Comparison of ENCODE assay signal across 22 cellular contexts in genomic region chr7:2211259-2211575, GRCh38.
"Had no signal": no experiment of that assay in that cellular context is flagged by ENCODE, and none has a peak within 500 bp of the region (broad histone marks: within the 10 kb centered on the region; RNA-seq: fewer than 3 reads in every experiment).

No MANE protein-coding gene starts in this region.

- H3K27me3 Mint-ChIP-seq: activated CD4-positive, alpha-beta T cell treated with anti-CD3 and anti-CD28 coated beads, Interleukin-2, amount 10 ng/mL, durations not matched to agents 7 days and 5 days; activated naive CD4-positive, alpha-beta T cell treated with anti-CD3 and anti-CD28 coated beads, Interleukin-2, amount 50 U/mL, for 24 hours had no signal

- H3K4me1 Mint-ChIP-seq: activated naive CD4-positive, alpha-beta T cell treated with anti-CD3 and anti-CD28 coated beads, Interleukin-2, amount 50 U/mL, for 24 hours; mesothelial cell of epicardium had no signal

- H3K4me1 ChIP-seq: adrenal gland, ascending aorta had no signal

- DNase-seq: activated CD4-positive, alpha-beta T cell treated with anti-CD3 and anti-CD28 coated beads, Interleukin-2, amount 10 ng/mL, durations not matched to agents 7 days and 5 days; activated CD4-positive, CD25-positive, alpha-beta regulatory T cell treated with anti-CD3 and anti-CD28 coated beads, Interleukin-2, amount 50 U/mL, for 72 hours; activated CD8-positive, alpha-beta T cell treated with anti-CD3 and anti-CD28 coated beads, Interleukin-2, amount 10 ng/mL, durations not matched to agents 7 days and 5 days; activated gamma-delta T cell; adrenal gland; brain microvascular endothelial cell; nephron progenitor cell; nucleus accumbens; small intestine; stimulated activated CD4-positive, alpha-beta T cell treated with anti-CD3 and anti-CD28 coated beads, Interleukin-15, amount 100 ng/mL, for 24 hours; stimulated activated CD4-positive, alpha-beta T cell treated with anti-CD3 and anti-CD28 coated beads, Interleukin-2, amount 100 ng/mL, for 48 hours; stimulated activated naive CD8-positive, alpha-beta T cell treated with anti-CD3 and anti-CD28 coated beads, Interleukin-15, Interleukin-2, amounts not matched to agents 100 U/mL and 50 U/mL, for 24 hours; T-helper 1 cell; WERI-Rb-1 had no signal

- H3K4me3 ChIP-seq: adrenal gland, ascending aorta, coronary artery, upper lobe of left lung had no signal

- H3K27ac Mint-ChIP-seq: activated CD4-positive, alpha-beta T cell treated with anti-CD3 and anti-CD28 coated beads, Interleukin-2, amount 10 ng/mL, durations not matched to agents 7 days and 5 days; activated CD8-positive, alpha-beta T cell treated with anti-CD3 and anti-CD28 coated beads, Interleukin-2, amount 10 ng/mL, durations not matched to agents 7 days and 5 days; activated T-helper 1 cell treated with anti-CD3 and anti-CD28 coated beads, Interleukin-12 subunit alpha, Interleukin-12 subunit beta, Interleukin-2, Interleukin-4 antibody, amounts not matched to agents 30 ng/mL and 10 ng/mL and 1 ng/mL, durations not matched to agents 14 hours and 24 hours and 36 hours; mesothelial cell of epicardium had no signal

- ATAC-seq: activated CD8-positive, alpha-beta T cell treated with anti-CD3 and anti-CD28 coated beads, Interleukin-2, amount 10 ng/mL, durations not matched to agents 7 days and 5 days; left lobe of liver; sciatic nerve; stimulated activated naive CD8-positive, alpha-beta T cell treated with anti-CD3 and anti-CD28 coated beads, Interleukin-15, Interleukin-2, amounts not matched to agents 100 U/mL and 50 U/mL, for 24 hours had no signal

- H3K4me3 Mint-ChIP-seq: activated CD4-positive, alpha-beta T cell treated with anti-CD3 and anti-CD28 coated beads, Interleukin-2, amount 10 ng/mL, durations not matched to agents 7 days and 5 days; activated CD8-positive, alpha-beta T cell treated with anti-CD3 and anti-CD28 coated beads, Interleukin-2, amount 10 ng/mL, durations not matched to agents 7 days and 5 days; activated naive CD4-positive, alpha-beta T cell treated with anti-CD3 and anti-CD28 coated beads, Interleukin-2, amount 50 U/mL, for 24 hours; activated T-helper 1 cell treated with anti-CD3 and anti-CD28 coated beads, Interleukin-12 subunit alpha, Interleukin-12 subunit beta, Interleukin-2, Interleukin-4 antibody, amounts not matched to agents 30 ng/mL and 10 ng/mL and 1 ng/mL, durations not matched to agents 14 hours and 24 hours and 36 hours; mesothelial cell of epicardium; nephron progenitor cell had no signal

- H3K27me3 ChIP-seq: adrenal gland, ascending aorta, brain microvascular endothelial cell, upper lobe of left lung had no signal

- H3K9me3 ChIP-seq: adrenal gland, ascending aorta, upper lobe of left lung had no signal

- H3K9me3 Mint-ChIP-seq: activated CD4-positive, alpha-beta T cell treated with anti-CD3 and anti-CD28 coated beads, Interleukin-2, amount 10 ng/mL, durations not matched to agents 7 days and 5 days; activated naive CD4-positive, alpha-beta T cell treated with anti-CD3 and anti-CD28 coated beads, Interleukin-2, amount 50 U/mL, for 24 hours; activated T-helper 1 cell treated with anti-CD3 and anti-CD28 coated beads, Interleukin-12 subunit alpha, Interleukin-12 subunit beta, Interleukin-2, Interleukin-4 antibody, amounts not matched to agents 30 ng/mL and 10 ng/mL and 1 ng/mL, durations not matched to agents 14 hours and 24 hours and 36 hours; mesothelial cell of epicardium; nephron progenitor cell had no signal

- H3K27ac ChIP-seq: adrenal gland, ascending aorta, brain microvascular endothelial cell, coronary artery, upper lobe of left lung, WERI-Rb-1 had no signal
